In the genomic region with DNA sequence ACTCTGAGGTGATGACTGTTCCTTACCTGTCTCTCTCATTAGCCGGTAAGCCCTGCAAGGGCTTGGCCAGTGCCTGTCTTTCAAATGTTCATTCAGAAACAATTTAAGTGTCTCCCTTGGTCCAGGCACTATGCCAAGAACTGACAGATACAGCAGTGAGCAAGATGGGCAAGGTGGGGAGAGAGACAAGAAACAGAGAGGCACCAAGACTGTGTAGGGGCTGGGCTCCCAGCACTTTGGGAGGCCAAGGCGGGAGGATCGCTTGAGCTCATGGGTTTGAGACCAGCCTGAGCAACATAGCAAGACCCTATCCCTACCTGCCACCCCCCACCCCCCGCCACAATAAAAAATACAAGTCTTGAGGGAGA, we compare ENCODE assay signal across 8 cellular contexts. TPM values are rescaled to one million over a fixed set of nuclear protein-coding genes. Genes with fewer than 3 reads are reported as not detected.
DNase-seq lines count a peak whose midpoint lies in the region; ATAC-seq and TF ChIP-seq lines count a peak whose summit lies in the region.

No MANE protein-coding gene starts in this region.

- intact Hi-C loops in activated B cell treated with CpG ODN at 0.5 μM for 24 hours (cut with micrococcal nuclease): loop anchor here (2.0 to 10.0 kb wide), 3 partner anchors 62 to 206 kb away; partner anchors contain the start of gene C19orf12

- no peak for TF ChIP-seq CTCF in HFFc6 (IDR thresholded peaks at IDR 0.05)
- no peak for TF ChIP-seq CTCF in activated B cell treated with CpG ODN at 0.5 μM for 24 hours (IDR thresholded peaks at IDR 0.05)
- TF ChIP-seq CTCF in osteoblast (IDR thresholded peaks at IDR 0.05; ENCODE audit: extremely low read depth, low read depth, low read length): no peak

- no peak for ATAC-seq in CD4-positive, CD25-positive, alpha-beta regulatory T cell (ENCODE audit: low read depth in 2 of 2)
- ATAC-seq in activated B cell treated with CpG ODN at 0.5 μM for 24 hours (ENCODE audit: low read depth) (no peak), HG03045 (IDR thresholded peaks at IDR 0.05; ENCODE audit: unreplicated experiment) (no peak)

- no peaks in the 10 kb centered on the region for H3K79me2 ChIP-seq in osteoblast (ENCODE audit: insufficient read depth, low read length)

- H4K20me1 ChIP-seq in osteoblast (ENCODE audit: insufficient read depth, low read length): no peaks in the 10 kb centered on the region

- no peak overlapping the region for H3K4me2 ChIP-seq in osteoblast (ENCODE audit: insufficient read depth, low read length)

- H3K9ac ChIP-seq in iPS-20b (ENCODE audit: low read depth, low read length): peak overlapping the region; percentile 78; the same call in 1 of the 2 replicates

- H3K27me3 ChIP-seq in CD4-positive, CD25-positive, alpha-beta regulatory T cell (ENCODE audit: control insufficient read depth, insufficient read depth, low read length): no peaks in the 10 kb centered on the region
- H3K27me3 ChIP-seq in iPS-20b (ENCODE audit: insufficient read depth, low read length): no peaks in the 10 kb centered on the region; the same call in 1 of the 2 replicates
- H3K27me3 ChIP-seq in osteoblast (ENCODE audit: insufficient read depth, low read length): no peaks in the 10 kb centered on the region

- CTCF ChIA-PET in activated B cell treated with CpG ODN at 0.5 μM for 24 hours (lab: Charles Lee): no interaction called here

- H3K9me3 ChIP-seq in CD4-positive, CD25-positive, alpha-beta regulatory T cell (ENCODE audit: control insufficient read depth in 2 of 2, low read length in 2 of 2): no peaks in the 10 kb centered on the region
- H3K9me3 ChIP-seq in iPS-20b (ENCODE audit: insufficient read depth, low read depth, low read length) (no peaks in the 10 kb centered on the region), osteoblast (ENCODE audit: low read depth, low read length) (no peaks in the 10 kb centered on the region)

- peaks cover 0 to 2% (median 0%) of the 10 kb centered on the region in 7 donors for H3K9me3 Mint-ChIP-seq in CD4-positive, CD25-positive, alpha-beta regulatory T cell
- H3K9me3 Mint-ChIP-seq in HFFc6: no peaks in the 10 kb centered on the region
- H3K9me3 Mint-ChIP-seq in activated B cell treated with CpG ODN at 0.5 μM for 24 hours: no peaks in the 10 kb centered on the region

- H3K27me3 Mint-ChIP-seq in CD4-positive, CD25-positive, alpha-beta regulatory T cell: peaks cover 5% of the 10 kb centered on the region
- H3K27me3 Mint-ChIP-seq in HFFc6 (ENCODE audit: insufficient read depth) (peaks cover 2% of the 10 kb centered on the region; the same call in 1 of the 2 replicates), activated B cell treated with CpG ODN at 0.5 μM for 24 hours (no peaks in the 10 kb centered on the region)

- H3K4me1 ChIP-seq in CD4-positive, CD25-positive, alpha-beta regulatory T cell (ENCODE audit: control insufficient read depth, insufficient read depth, low read length, poor library complexity, severe bottlenecking): peaks cover 9% of the 10 kb centered on the region
- no peaks in the 10 kb centered on the region; the same call in 1 of the 2 replicates for H3K4me1 ChIP-seq in iPS-20b (ENCODE audit: insufficient read depth, low read length)
- peaks cover 4% of the 10 kb centered on the region for H3K4me1 ChIP-seq in osteoblast (ENCODE audit: insufficient read depth, low read length)

- peak overlapping the region; percentile 16 for H3K27ac ChIP-seq in CD4-positive, CD25-positive, alpha-beta regulatory T cell (ENCODE audit: insufficient read depth, low read length, poor library complexity, severe bottlenecking)
- H3K27ac ChIP-seq in iPS-20b (ENCODE audit: low read length): peak overlapping the region; percentile 71
- no peak overlapping the region for H3K27ac ChIP-seq in osteoblast (ENCODE audit: low read depth, low read length)

- no peak for DNase-seq in CD4-positive, CD25-positive, alpha-beta regulatory T cell
- DNase-seq in HFFc6 (peak; percentile 12), activated B cell treated with CpG ODN at 0.5 μM for 24 hours (no peak), AG08395 (ENCODE audit: low spot score) (no peak), osteoblast (ENCODE audit: insufficient read length, low spot score, missing footprints) (no peak)
- DNase-seq in effector CD8-positive, alpha-beta T cell (lab: John Stamatoyannopoulos, UW): no peak

- H3K36me3 Mint-ChIP-seq in CD4-positive, CD25-positive, alpha-beta regulatory T cell: no peaks in the 10 kb centered on the region
- H3K36me3 Mint-ChIP-seq in HFFc6 (ENCODE audit: low read depth) (no peaks in the 10 kb centered on the region), activated B cell treated with CpG ODN at 0.5 μM for 24 hours (ENCODE audit: low read depth) (peaks cover 2% of the 10 kb centered on the region)

- H3K4me1 Mint-ChIP-seq in CD4-positive, CD25-positive, alpha-beta regulatory T cell: peaks cover 6 to 25% (median 15%) of the 10 kb centered on the region in 4 donors
- H3K4me1 Mint-ChIP-seq in HFFc6 (ENCODE audit: low read depth): peaks cover 10% of the 10 kb centered on the region; the same call in 1 of the 2 replicates
- peaks cover 18% of the 10 kb centered on the region for H3K4me1 Mint-ChIP-seq in activated B cell treated with CpG ODN at 0.5 μM for 24 hours

- no peak overlapping the region for H3K4me3 ChIP-seq in CD4-positive, CD25-positive, alpha-beta regulatory T cell (ENCODE audit: low read depth, low read length)
- H3K4me3 ChIP-seq in iPS-20b (ENCODE audit: low read length) (peak overlapping the region; percentile 68; the same call in 1 of the 2 replicates), osteoblast (ENCODE audit: insufficient read depth, low read length) (no peak overlapping the region)

- no peaks in the 10 kb centered on the region for H3K36me3 ChIP-seq in CD4-positive, CD25-positive, alpha-beta regulatory T cell (ENCODE audit: control insufficient read depth, insufficient read depth, low read length)
- H3K36me3 ChIP-seq in iPS-20b (ENCODE audit: insufficient read depth, low read depth, low read length) (peaks cover 18% of the 10 kb centered on the region; the same call in 1 of the 2 replicates), osteoblast (ENCODE audit: insufficient read depth, low read length) (no peaks in the 10 kb centered on the region)

- peak overlapping the region; percentile 56 to 88 (median 82) for H3K27ac Mint-ChIP-seq in CD4-positive, CD25-positive, alpha-beta regulatory T cell
- no peak overlapping the region for H3K27ac Mint-ChIP-seq in HFFc6
- peak overlapping the region; percentile 77 for H3K27ac Mint-ChIP-seq in activated B cell treated with CpG ODN at 0.5 μM for 24 hours

- POLR2A ChIA-PET in activated B cell treated with CpG ODN at 0.5 μM for 24 hours (lab: Charles Lee): interaction anchor here (0.6 kb wide), 1 partner anchor 598 kb away, joined by 3 read pairs; no protein-coding TSS in a partner anchor

- H3K4me3 Mint-ChIP-seq in CD4-positive, CD25-positive, alpha-beta regulatory T cell: peak overlapping the region; percentile 73 to 90 (median 82)
- H3K4me3 Mint-ChIP-seq in HFFc6 (peak overlapping the region; percentile 72), activated B cell treated with CpG ODN at 0.5 μM for 24 hours (peak overlapping the region; percentile 78)

- no peak overlapping the region for H2AFZ ChIP-seq in osteoblast (ENCODE audit: low read length)

RNA-seq across cellular contexts. Expression of gene CCNE1, which starts 1.3 kb away (rescaled TPM):
- 18.5 TPM for total RNA-seq in CD4-positive, CD25-positive, alpha-beta regulatory T cell
- 1 to 10 TPM in 3 of 4 donors, under 1 TPM in 1; 0.88 to 4.7 (median 2.7) TPM for polyA plus RNA-seq in CD4-positive, CD25-positive, alpha-beta regulatory T cell
- total RNA-seq in HFFc6 (2021; fragmentation: NEBNext Ultra II Directional; extraction: Animal tissue kit (Norgen Biotek cat#: 25700)): 1 to 10 TPM; 5.6 to 7.0 (median 6.5) TPM
- total RNA-seq in activated B cell treated with CpG ODN at 0.5 μM for 24 hours (3.4 and 4.1 TPM in 2 replicates), osteoblast (4.7 and 5.0 TPM in 2 replicates)
